Comparison of ENCODE assay signal across 1 cellular context in genomic region chr7:364536-364935, GRCh38.
TF ChIP-seq lines count a peak whose summit lies in the region.

No MANE protein-coding gene starts in this region.

TF ChIP-seq in IMR-90, 13 proteins besides CTCF, POLR2A, EP300 and RAD21 (continued from another document):
- TF ChIP-seq USF2 (IDR thresholded peaks at IDR 0.05; ENCODE audit: low read depth, low read length) (no peak), BHLHE40 (IDR thresholded peaks at IDR 0.05; ENCODE audit: low read depth, low read length) (no peak)
TF ChIP-seq in IMR-90: peak in this region for 0.
